ENCODE assay signal across 11 cellular contexts in genomic region chr11:2913029-2913431, GRCh38. TPM values are rescaled to one million over a fixed set of nuclear protein-coding genes. Genes with fewer than 3 reads are reported as not detected.
A peak's percentile ranks its signal among the peaks of the same experiment; 100 is the strongest.
DNase-seq lines count a peak whose midpoint lies in the region; ATAC-seq and TF ChIP-seq lines count a peak whose summit lies in the region.
"Had no signal": no experiment of that assay in that cellular context is flagged by ENCODE, and none has a peak within 500 bp of the region (broad histone marks: within the 10 kb centered on the region; RNA-seq: fewer than 3 reads in every experiment).

No MANE protein-coding gene starts in this region.

- peaks cover 21% of the 10 kb centered on the region for H3K4me1 ChIP-seq in mesodermal cell (ENCODE audit: control insufficient read depth, insufficient read depth, low read length, poor library complexity, severe bottlenecking)

- WGBS in mesodermal cell (ENCODE audit: insufficient coverage in 2 of 2), 2 experiments: 60 to 61% methylated on average over 9 to 12 of the region's 12 CpGs

- DNase-seq in AG04450 (ENCODE audit: low read depth, low spot score) (no peak), LHCN-M2 (ENCODE audit: low read depth) (peak; percentile 69), NCI-H774 (lab: John Stamatoyannopoulos, UW) (no peak)
- DNase-seq in activated CD4-positive, alpha-beta T cell treated with anti-CD3 and anti-CD28 coated beads for 4 hours: no peak
- DNase-seq: MM.1S, NCI-H748 treated with DMSO at 0.1 percent for 48 hours had no signal

- no peaks in the 10 kb centered on the region for H3K36me3 ChIP-seq in mesodermal cell (ENCODE audit: control insufficient read depth, insufficient read depth, low read length)

- H3K4me3 ChIP-seq in AG04450 (ENCODE audit: low read depth, low read length): no peak overlapping the region
- no peak overlapping the region for H3K4me3 ChIP-seq in mesodermal cell (ENCODE audit: extremely low read depth, insufficient read depth, low read length, poor library complexity, severe bottlenecking)
- H3K4me3 ChIP-seq: GM12878 had no signal

- H3K9me3 ChIP-seq in AG04450 (ENCODE audit: control insufficient read depth, insufficient read depth, low read length) (no peaks in the 10 kb centered on the region; the same call in 1 of the 2 replicates), mesodermal cell (ENCODE audit: control insufficient read depth, low read length) (no peaks in the 10 kb centered on the region)

- no peak overlapping the region for H3K27ac ChIP-seq in AG04450 (ENCODE audit: low read depth, low read length)
- peak overlapping the region; percentile 54 for H3K27ac ChIP-seq in cingulate gyrus (ENCODE audit: low read depth, low read length)
- peak overlapping the region; percentile 41 for H3K27ac ChIP-seq in mesodermal cell (ENCODE audit: low read depth, low read length, severe bottlenecking)

- CTCF ChIA-PET in AG04450 (lab: Charles Lee): interaction anchor here (0.8 to 1.0 kb wide), 2 partner anchors 21 to 381 kb away, joined by 4 to 5 read pairs; no protein-coding TSS in a partner anchor

- no peak for ATAC-seq in HG02623 (IDR thresholded peaks at IDR 0.05; ENCODE audit: unreplicated experiment)
- ATAC-seq in GM21786 (IDR thresholded peaks at IDR 0.05; ENCODE audit: unreplicated experiment): no peak
- ATAC-seq: GM12878 had no signal

- no peaks in the 10 kb centered on the region for H3K27me3 ChIP-seq in AG04450 (ENCODE audit: control insufficient read depth, insufficient read depth, low read length)

- POLR2A ChIA-PET in AG04450 (lab: Yijun Ruan, JAX): interaction anchor here (0.6 to 1.2 kb wide), 2 partner anchors 11 to 16 kb away, joined by 5 to 9 read pairs; partner anchors contain the start of gene PHLDA2

- TF ChIP-seq CTCF in AG04450 (IDR thresholded peaks at IDR 0.05; ENCODE audit: low read depth, low read length): 0 out of 2 replicates have a peak, but pooled peaks have one; percentile 13

RNA-seq across cellular contexts. Expression of gene PHLDA2, which starts 16.2 kb away (rescaled TPM):
- 9.6 and 14.4 TPM in 2 replicates for polyA plus RNA-seq in AG04450 (2011; rRNA removed)
- 3.2 and 3.6 TPM in 2 replicates for polyA minus RNA-seq in AG04450 (2011; rRNA and poly(A)+ RNA removed)
- total RNA-seq in LHCN-M2 (2014; rRNA removed): 12.5 and 12.6 TPM in 2 replicates
- polyA plus RNA-seq in LHCN-M2 (2012): 52.5 TPM
- 66.5 TPM for polyA plus RNA-seq in mesodermal cell (2013, experiment 1 of 2)
- polyA plus RNA-seq in mesodermal cell (2013, experiment 2 of 2): 50.0 TPM

RNA-seq across cellular contexts. Expression of gene CDKN1C, which starts 27.5 kb away (rescaled TPM):
- 6.3 and 8.1 TPM in 2 replicates for polyA plus RNA-seq in AG04450 (2011; rRNA removed)
- 1.8 and 4.0 TPM in 2 replicates for polyA minus RNA-seq in AG04450 (2011; rRNA and poly(A)+ RNA removed)
- total RNA-seq in LHCN-M2 (2014; rRNA removed): 0.45 and 2.5 TPM in 2 replicates
- polyA plus RNA-seq in LHCN-M2 (2012): 1.4 TPM
- polyA plus RNA-seq in mesodermal cell (2013, experiment 1 of 2): 126 TPM
- 129 TPM for polyA plus RNA-seq in mesodermal cell (2013, experiment 2 of 2)
